Comparison of ENCODE assay signal across 26 cellular contexts in genomic region chr3:176219970-176220369, GRCh38.
"Had no signal": no experiment of that assay in that cellular context is flagged by ENCODE, and none has a peak within 500 bp of the region (broad histone marks: within the 10 kb centered on the region; RNA-seq: fewer than 3 reads in every experiment).

No MANE protein-coding gene starts in this region.

- ATAC-seq: activated CD8-positive, alpha-beta T cell treated with anti-CD3 and anti-CD28 coated beads, Interleukin-2, amount 10 ng/mL, durations not matched to agents 7 days and 5 days; left lung; naive thymus-derived CD4-positive, alpha-beta T cell had no signal

- H3K79me2 ChIP-seq: hepatocyte had no signal

- H2AFZ ChIP-seq: hepatocyte had no signal

- FAIRE-seq: colon, endothelial cell of umbilical vein, frontal cortex, TTC549 had no signal

- DNase-seq: activated CD4-positive, alpha-beta T cell treated with anti-CD3 and anti-CD28 coated beads for 1 hour; activated CD4-positive, alpha-beta T cell treated with anti-CD3 and anti-CD28 coated beads, Interleukin-2, amount 50 U/mL, for 1 hour; activated CD8-positive, alpha-beta T cell treated with anti-CD3 and anti-CD28 coated beads, Interleukin-2, amount 10 ng/mL, durations not matched to agents 7 days and 5 days; activated gamma-delta T cell; anterior cingulate cortex; effector memory CD4-positive, alpha-beta T cell; glutamatergic neuron; left lung; naive thymus-derived CD4-positive, alpha-beta T cell; ovary; spleen; stimulated activated CD4-positive, alpha-beta T cell treated with anti-CD3 and anti-CD28 coated beads, Interleukin-4, amount 100 ng/mL, for 1 hour; stimulated activated naive CD4-positive, alpha-beta T cell; testis; trophoblast cell; uterus; WERI-Rb-1 had no signal

- H3K4me2 ChIP-seq: hepatocyte had no signal

- H3K36me3 ChIP-seq: esophagus muscularis mucosa, left lung, neutrophil, ovary, prostate gland, spleen, uterus, WERI-Rb-1 had no signal

- H3K27me3 ChIP-seq: esophagus muscularis mucosa, hepatocyte, left lung, neutrophil, ovary, spleen, testis, uterus had no signal

- H3K9me3 ChIP-seq: esophagus muscularis mucosa, neutrophil, ovary, prostate gland, testis, uterus had no signal

- H3K27ac ChIP-seq: esophagus muscularis mucosa, hepatocyte, left lung, neutrophil, ovary, prostate gland, spleen, testis, uterus, WERI-Rb-1 had no signal

- H3K4me3 ChIP-seq: esophagus muscularis mucosa, hepatocyte, left lung, lung, ovary, prostate gland, spleen, testis, uterus had no signal

- H3K4me1 ChIP-seq: esophagus muscularis mucosa, left lung, prostate gland, spleen, testis, uterus had no signal
